In genomic region chr15:59166156-59166555, GRCh38 we compare ENCODE assay signal across 3 cellular contexts.
TF ChIP-seq lines count a peak whose summit lies in the region.

No MANE protein-coding gene starts in this region.

TF ChIP-seq in A549, 52 proteins besides CTCF, POLR2A, EP300 and RAD21:
- TF ChIP-seq CHD4 (IDR thresholded peaks at IDR 0.05; ENCODE audit: borderline replicate concordance) (no peak), HOXA7 (CRISPR knock-in tag; IDR thresholded peaks at IDR 0.05) (no peak), ATOH8 (CRISPR knock-in tag; IDR thresholded peaks at IDR 0.05; ENCODE audit: low read depth) (no peak), CBX2 (IDR thresholded peaks at IDR 0.05; ENCODE audit: borderline replicate concordance, low read depth) (no peak), HDAC2 (IDR thresholded peaks at IDR 0.05) (no peak)
TF ChIP-seq in A549: peak in this region for 0.

TF ChIP-seq in GM23338, 12 proteins besides CTCF, POLR2A, EP300 and RAD21:
- no peak for TF ChIP-seq ETS1 (IDR thresholded peaks at IDR 0.05)
- TF ChIP-seq POLR2AphosphoS5 (IDR thresholded peaks at IDR 0.05; ENCODE audit: low read depth) = no peak
- TF ChIP-seq STAT1 (IDR thresholded peaks at IDR 0.05; ENCODE audit: unreplicated experiment) = no peak
- TF ChIP-seq ZNF114 (CRISPR knock-in tag; IDR thresholded peaks at IDR 0.05) = no peak
- TF ChIP-seq CREB1 (CRISPR knock-in tag; IDR thresholded peaks at IDR 0.05; ENCODE audit: low read depth) = no peak
- TF ChIP-seq EZH2 (IDR thresholded peaks at IDR 0.05; ENCODE audit: low read depth, unreplicated experiment) = no peak
- TF ChIP-seq REST (IDR thresholded peaks at IDR 0.05; ENCODE audit: unreplicated experiment) = no peak

TF ChIP-seq in HepG2, 621 proteins besides CTCF, POLR2A, EP300 and RAD21:
- peak; percentile 54; the same call in 1 of the 2 replicates for TF ChIP-seq ZNF205 (CRISPR knock-in tag; IDR thresholded peaks at IDR 0.05)
- TF ChIP-seq GTF2F1 (IDR thresholded peaks at IDR 0.05; ENCODE audit: low read length) = no peak
- peak; percentile 45; the same call in 1 of the 2 replicates for TF ChIP-seq CEBPG (CRISPR knock-in tag; IDR thresholded peaks at IDR 0.05)
- no peak for TF ChIP-seq ZNF788 (CRISPR knock-in tag; IDR thresholded peaks at IDR 0.05; ENCODE audit: borderline replicate concordance)
- peak; percentile 63 for TF ChIP-seq GATAD2A (CRISPR knock-in tag; IDR thresholded peaks at IDR 0.05)
- no peak for TF ChIP-seq ZBTB7A (CRISPR knock-in tag; IDR thresholded peaks at IDR 0.05)
- TF ChIP-seq BCL6 (CRISPR knock-in tag; IDR thresholded peaks at IDR 0.05) = peak; percentile 29; the same call in 1 of the 2 replicates
- no peak for TF ChIP-seq SOX6 (IDR thresholded peaks at IDR 0.05)
- TF ChIP-seq SOX6 (CRISPR knock-in tag; IDR thresholded peaks at IDR 0.05) = peak; percentile 46; the same call in 1 of the 2 replicates
- TF ChIP-seq ZNF562 (CRISPR knock-in tag; IDR thresholded peaks at IDR 0.05; ENCODE audit: borderline replicate concordance) = no peak
- no peak for TF ChIP-seq TOE1 (CRISPR knock-in tag; IDR thresholded peaks at IDR 0.05)
- peak; percentile 74 for TF ChIP-seq HNF4A (CRISPR knock-in tag; IDR thresholded peaks at IDR 0.05)
- peak; percentile 45; the same call in 1 of the 2 replicates for TF ChIP-seq CEBPB (IDR thresholded peaks at IDR 0.05; ENCODE audit: borderline replicate concordance, low read depth, low read length)
- no peak for TF ChIP-seq NCOR1 (IDR thresholded peaks at IDR 0.05; ENCODE audit: borderline replicate concordance, low read length)
- no peak for TF ChIP-seq POGZ (CRISPR knock-in tag; IDR thresholded peaks at IDR 0.05)
- TF ChIP-seq FOXO1 (CRISPR knock-in tag; IDR thresholded peaks at IDR 0.05) = no peak
- no peak for TF ChIP-seq SOX13 (IDR thresholded peaks at IDR 0.05)
- TF ChIP-seq SOX13 (CRISPR knock-in tag; conservative IDR thresholded peaks at IDR 0.05 in 1 of 2, IDR thresholded peaks at IDR 0.05 in 1 of 2) = peak in 1 of 2 experiments; percentile 29; a peak in 1 of 4 replicates
- 0 out of 2 replicates have a peak, but pooled peaks have one; percentile 16 for TF ChIP-seq HMG20A (CRISPR knock-in tag; IDR thresholded peaks at IDR 0.05; ENCODE audit: borderline replicate concordance)
- no peak for TF ChIP-seq TP53 (CRISPR knock-in tag; conservative IDR thresholded peaks at IDR 0.05)
- TF ChIP-seq BRCA1 (CRISPR knock-in tag; IDR thresholded peaks at IDR 0.05) = no peak
- no peak for TF ChIP-seq SMAD9 (CRISPR knock-in tag; IDR thresholded peaks at IDR 0.05)
- no peak for TF ChIP-seq KLF13 (CRISPR knock-in tag; IDR thresholded peaks at IDR 0.05)
- no peak for TF ChIP-seq SP2 (CRISPR knock-in tag; IDR thresholded peaks at IDR 0.05)
- TF ChIP-seq HNF4G (IDR thresholded peaks at IDR 0.05; ENCODE audit: borderline replicate concordance, low read depth, low read length) = peak; percentile 10; the same call in 1 of the 2 replicates
- no peak for TF ChIP-seq HNF4G (CRISPR knock-in tag; IDR thresholded peaks at IDR 0.05; ENCODE audit: borderline replicate concordance, low read depth)
- TF ChIP-seq SRSF9 (IDR thresholded peaks at IDR 0.05; ENCODE audit: borderline replicate concordance, insufficient read depth, low read depth, low read length, poor library complexity, severe bottlenecking) = no peak
- no peak for TF ChIP-seq ZNF281 (CRISPR knock-in tag; IDR thresholded peaks at IDR 0.05; ENCODE audit: borderline replicate concordance)
- no peak for TF ChIP-seq SIX4 (CRISPR knock-in tag; IDR thresholded peaks at IDR 0.05)
- no peak for TF ChIP-seq CBFB (CRISPR knock-in tag; IDR thresholded peaks at IDR 0.05)
- no peak for TF ChIP-seq ZSCAN30 (CRISPR knock-in tag; IDR thresholded peaks at IDR 0.05)
- no peak for TF ChIP-seq WIZ (CRISPR knock-in tag; IDR thresholded peaks at IDR 0.05)
